ENCODE assay signal across 1 cellular context in genomic region chrX:102517331-102517730, GRCh38.
TF ChIP-seq lines count a peak whose summit lies in the region.

No MANE protein-coding gene starts in this region.

TF ChIP-seq in K562, 482 proteins besides CTCF, POLR2A, EP300 and RAD21 (continued from another document):
- TF ChIP-seq ARID3A (IDR thresholded peaks at IDR 0.05; ENCODE audit: borderline replicate concordance, low read depth, low read length), result no peak
- no peak for TF ChIP-seq GMEB1 (CRISPR knock-in tag; IDR thresholded peaks at IDR 0.05)
- no peak for TF ChIP-seq ELK1 (CRISPR knock-in tag; IDR thresholded peaks at IDR 0.05)
- TF ChIP-seq GTF2B (IDR thresholded peaks at IDR 0.05; ENCODE audit: extremely low read depth, insufficient read length), result no peak
- TF ChIP-seq SREBF2 (CRISPR knock-in tag; IDR thresholded peaks at IDR 0.05), result no peak
- no peak for TF ChIP-seq SREBF1 (IDR thresholded peaks at IDR 0.05; ENCODE audit: borderline replicate concordance, low read depth, low read length)
- TF ChIP-seq ZNF12 (CRISPR knock-in tag; IDR thresholded peaks at IDR 0.05), result no peak
- no peak for TF ChIP-seq ZNF23 (CRISPR knock-in tag; IDR thresholded peaks at IDR 0.05)
- TF ChIP-seq EZH2 (IDR thresholded peaks at IDR 0.05; ENCODE audit: borderline replicate concordance, low read depth, low read length), result no peak
